Comparison of ENCODE assay signal across 2 cellular contexts in the genomic region with DNA sequence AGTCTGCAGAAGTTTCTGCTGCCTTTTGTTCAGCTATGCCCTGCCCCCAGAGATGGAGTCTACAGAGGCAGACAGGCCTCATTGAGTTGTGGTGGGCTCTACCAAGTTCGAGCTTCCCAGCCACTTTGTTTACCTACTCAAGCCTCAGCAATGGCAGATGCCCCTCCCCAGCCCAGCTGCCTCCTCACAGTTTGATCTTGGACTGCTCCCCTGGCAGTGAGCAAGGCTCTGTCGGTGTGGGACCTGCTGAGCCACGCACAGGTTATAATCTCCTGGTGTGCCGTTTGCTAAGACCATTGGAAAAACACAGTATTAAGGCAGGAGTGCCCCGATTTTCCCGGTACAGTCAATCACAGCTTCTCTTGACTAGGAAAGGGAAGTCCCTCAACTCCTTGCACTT.
DNase-seq lines count a peak whose midpoint lies in the region; FAIRE-seq and TF ChIP-seq lines count a peak whose summit lies in the region.
"Not testable (repeated sequence)": the region's sequence is repeated elsewhere in the genome, so short reads cannot be mapped to it uniquely, and the experiment has no call there.

No MANE protein-coding gene starts in this region.

- H3K9me3 Mint-ChIP-seq in chondrocyte (ENCODE audit: low read depth): peaks cover 56% of the 10 kb centered on the region

- peak; percentile 64 for DNase-seq in chondrocyte (ENCODE audit: low spot score)
- not testable (repeated sequence) for DNase-seq in urothelium cell line (ENCODE audit: low spot score)

- H3K4me3 Mint-ChIP-seq in chondrocyte (ENCODE audit: unreplicated experiment): not testable (repeated sequence)

- not testable (repeated sequence) for H3K27ac Mint-ChIP-seq in chondrocyte (ENCODE audit: unreplicated experiment)

- not testable (repeated sequence) for H3K27me3 Mint-ChIP-seq in chondrocyte (ENCODE audit: low read depth)

- peak; percentile 48 for FAIRE-seq in urothelium cell line (lab: Jason Lieb, UNC)

- TF ChIP-seq CTCF in chondrocyte (IDR thresholded peaks at IDR 0.05): not testable (repeated sequence)

- H3K36me3 Mint-ChIP-seq in chondrocyte (ENCODE audit: low read depth): not testable (repeated sequence)

- not testable (repeated sequence) for H3K4me1 Mint-ChIP-seq in chondrocyte (ENCODE audit: low read depth)
